In the genomic region with DNA sequence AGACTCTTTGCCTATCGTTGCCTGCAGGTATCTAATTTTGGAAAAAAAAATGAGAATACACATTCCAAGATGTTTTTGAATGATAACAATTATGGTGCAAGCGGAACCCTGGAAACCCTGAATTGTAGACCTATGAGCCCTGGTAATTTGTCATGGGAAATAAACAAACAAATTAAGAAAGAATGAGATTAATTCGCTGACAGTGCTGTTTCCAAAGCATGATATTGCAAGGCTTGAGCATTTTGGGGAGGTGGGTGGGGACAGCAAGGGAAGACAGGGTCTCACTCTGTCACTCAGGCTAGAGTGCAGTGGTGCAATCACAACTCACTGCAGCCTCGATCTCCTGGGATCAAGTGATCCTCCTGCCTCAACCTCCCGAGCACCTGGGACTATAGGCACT, we compare ENCODE assay signal across 7 cellular contexts.
"Had no signal": no experiment of that assay in that cellular context is flagged by ENCODE, and none has a peak within 500 bp of the region (broad histone marks: within the 10 kb centered on the region; RNA-seq: fewer than 3 reads in every experiment).

No MANE protein-coding gene starts in this region.

- H3K4me3 ChIP-seq: GM23338, HAP-1 had no signal

- H3K4me1 ChIP-seq: HAP-1 had no signal

- H3K9me3 ChIP-seq: HAP-1 had no signal

- DNase-seq: H7, HFFc6, KG1 had no signal

- ATAC-seq: GM23338, HCT116 had no signal

- H3K27ac ChIP-seq: HL-60 had no signal

- H2AFZ ChIP-seq: GM23338 had no signal

- H3K4me2 ChIP-seq: GM23338 had no signal

- H3K36me3 ChIP-seq: HAP-1 had no signal
